Comparison of ENCODE assay signal across 8 cellular contexts in genomic region chr7:4713183-4713784, GRCh38.
DNase-seq lines count a peak whose midpoint lies in the region; ATAC-seq lines count a peak whose summit lies in the region.

No MANE protein-coding gene starts in this region.

- peaks cover 82% of the 10 kb centered on the region for H3K4me1 Mint-ChIP-seq in stimulated activated naive CD8-positive, alpha-beta T cell treated with anti-CD3 and anti-CD28 coated beads, Interleukin-15, amount 100 ng/mL, for 72 hours
- peaks cover 8% of the 10 kb centered on the region for H3K4me1 Mint-ChIP-seq in T-helper 2 cell treated with Interferon-gamma antibody and Interleukin-4, amounts not matched to agents 5 μg/mL and 100 μg/mL, for 36 hours (ENCODE audit: low read depth)

- no peaks in the 10 kb centered on the region for H3K27me3 Mint-ChIP-seq in stimulated activated naive CD8-positive, alpha-beta T cell treated with anti-CD3 and anti-CD28 coated beads, Interleukin-15, amount 100 ng/mL, for 72 hours
- no peaks in the 10 kb centered on the region for H3K27me3 Mint-ChIP-seq in T-helper 2 cell treated with Interferon-gamma antibody and Interleukin-4, amounts not matched to agents 5 μg/mL and 100 μg/mL, for 36 hours (ENCODE audit: low read depth)

- DNase-seq in SIG-M5 treated with dmso at 0.1 percent for 504 hours (lab: John Stamatoyannopoulos, UW; ENCODE audit: unreplicated experiment) (peak; percentile 52), SIG-M5 (lab: John Stamatoyannopoulos, UW) (no peak), amniotic epithelial cell (ENCODE audit: low read depth) (peak; percentile 73), NCI-H146 treated with DMSO at 0.1 percent for 48 hours (lab: John Stamatoyannopoulos, UW; ENCODE audit: unreplicated experiment) (no peak)
- no peak for DNase-seq in stimulated activated naive CD8-positive, alpha-beta T cell treated with anti-CD3 and anti-CD28 coated beads, Interleukin-15, amount 100 ng/mL, for 72 hours
- no peak for DNase-seq in T-helper 2 cell treated with Interferon-gamma antibody and Interleukin-4, amounts not matched to agents 5 μg/mL and 100 μg/mL, for 36 hours (ENCODE audit: low spot score)

- H3K9me3 Mint-ChIP-seq in stimulated activated naive CD8-positive, alpha-beta T cell treated with anti-CD3 and anti-CD28 coated beads, Interleukin-15, amount 100 ng/mL, for 72 hours = no peaks in the 10 kb centered on the region
- H3K9me3 Mint-ChIP-seq in T-helper 2 cell treated with Interferon-gamma antibody and Interleukin-4, amounts not matched to agents 5 μg/mL and 100 μg/mL, for 36 hours = no peaks in the 10 kb centered on the region

- H3K27ac Mint-ChIP-seq in stimulated activated naive CD8-positive, alpha-beta T cell treated with anti-CD3 and anti-CD28 coated beads, Interleukin-15, amount 100 ng/mL, for 72 hours = peak overlapping the region; percentile 76
- H3K27ac Mint-ChIP-seq in T-helper 2 cell treated with Interferon-gamma antibody and Interleukin-4, amounts not matched to agents 5 μg/mL and 100 μg/mL, for 36 hours = no peak overlapping the region

- H3K36me3 Mint-ChIP-seq in T-helper 2 cell treated with Interferon-gamma antibody and Interleukin-4, amounts not matched to agents 5 μg/mL and 100 μg/mL, for 36 hours (ENCODE audit: low read depth) = peaks cover 4% of the 10 kb centered on the region

- peak; percentile 50 for ATAC-seq in HG02981 (IDR thresholded peaks at IDR 0.05; ENCODE audit: unreplicated experiment)
- ATAC-seq in stimulated activated naive CD8-positive, alpha-beta T cell treated with anti-CD3 and anti-CD28 coated beads, Interleukin-15, amount 100 ng/mL, for 72 hours = no peak
- no peak for ATAC-seq in GM19328 (IDR thresholded peaks at IDR 0.05; ENCODE audit: unreplicated experiment)

- H3K4me3 Mint-ChIP-seq in stimulated activated naive CD8-positive, alpha-beta T cell treated with anti-CD3 and anti-CD28 coated beads, Interleukin-15, amount 100 ng/mL, for 72 hours = peak overlapping the region in 1 of 2 donors; percentile 15
- H3K4me3 Mint-ChIP-seq in T-helper 2 cell treated with Interferon-gamma antibody and Interleukin-4, amounts not matched to agents 5 μg/mL and 100 μg/mL, for 36 hours = no peak overlapping the region

Comparison
In these comparisons a context has a peak if more than half of its experiments do, and no peak if none do; other contexts are left out.
1. DNase-seq: peak in SIG-M5 treated with dmso at 0.1 percent for 504 hours (single experiment) and amniotic epithelial cell (single experiment); none in SIG-M5 (single experiment), stimulated activated naive CD8-positive, alpha-beta T cell treated with anti-CD3 and anti-CD28 coated beads, Interleukin-15, amount 100 ng/mL, for 72 hours (0 of 2), T-helper 2 cell treated with Interferon-gamma antibody and Interleukin-4, amounts not matched to agents 5 μg/mL and 100 μg/mL, for 36 hours (single experiment) and NCI-H146 treated with DMSO at 0.1 percent for 48 hours (single experiment).